27 cellular contexts compared by ENCODE assay signal in genomic region chr3:191068946-191069813, GRCh38.
A peak's percentile ranks its signal among the peaks of the same experiment; 100 is the strongest.
DNase-seq lines count a peak whose midpoint lies in the region; ATAC-seq, FAIRE-seq and TF ChIP-seq lines count a peak whose summit lies in the region.
"Had no signal": no experiment of that assay in that cellular context is flagged by ENCODE, and none has a peak within 500 bp of the region (broad histone marks: within the 10 kb centered on the region; RNA-seq: fewer than 3 reads in every experiment).

No MANE protein-coding gene starts in this region.

- TF ChIP-seq RAD21 in HepG2 (CRISPR knock-in tag; IDR thresholded peaks at IDR 0.05) (no peak), K562 (CRISPR knock-in tag; conservative IDR thresholded peaks at IDR 0.05 in 1 of 2, IDR thresholded peaks at IDR 0.05 in 1 of 2) (no peak)

- in situ Hi-C loops in HepG2 (cut with HindIII; ENCODE audit: extremely low pct_ligation_motif_present, low pct_unique_long_range_greater_than_20kb) (no loop called here), K562 (cut with MboI) (no loop called here)

- BruUV-seq in HepG2 (replicated peaks; lab: Mats Ljungman, UMichigan) (no TSS peak), K562 (replicated peaks; lab: Mats Ljungman, UMichigan) (no TSS peak)

- H3K9me3 ChIP-seq in HepG2 (ENCODE audit: low read length), result no peaks in the 10 kb centered on the region
- no peaks in the 10 kb centered on the region for H3K9me3 ChIP-seq in right lobe of liver
- H3K9me3 ChIP-seq in K562 (replicated peaks; ENCODE audit: control insufficient read depth, insufficient read depth, low read depth, low read length), result no peaks in the 10 kb centered on the region; the same call in 1 of the 2 replicates
- H3K9me3 ChIP-seq: ovary, spleen, testis had no signal

- TF ChIP-seq CTCF in HepG2 (CRISPR knock-in tag; IDR thresholded peaks at IDR 0.05) (no peak), right lobe of liver (IDR thresholded peaks at IDR 0.05) (no peak), K562 (IDR thresholded peaks at IDR 0.05 in 2 of 3, conservative IDR thresholded peaks at IDR 0.05 in 1 of 3; ENCODE audit: insufficient read depth in 2 of 3, low read depth in 1 of 3, low read length in 3 of 3) (no peak), fibroblast of the aortic adventitia (IDR thresholded peaks at IDR 0.05; ENCODE audit: insufficient read depth, low read length) (no peak)

- H3K9me1 ChIP-seq in K562 (ENCODE audit: control insufficient read depth, insufficient read depth, low read length), result no peaks in the 10 kb centered on the region

- TF ChIP-seq EP300 in HepG2 (IDR thresholded peaks at IDR 0.05; ENCODE audit: low read depth in 2 of 2, low read length in 2 of 2) (no peak), HepG2 (CRISPR knock-in tag; IDR thresholded peaks at IDR 0.05; ENCODE audit: borderline replicate concordance) (no peak), K562 (IDR thresholded peaks at IDR 0.05; ENCODE audit: low read length) (no peak)

- no peak for TF ChIP-seq POLR2A in HepG2 (IDR thresholded peaks at IDR 0.05; ENCODE audit: insufficient read depth in 1 of 2, low read depth in 2 of 2, low read length in 2 of 2)
- TF ChIP-seq POLR2A in right lobe of liver (IDR thresholded peaks at IDR 0.05), result no peak
- TF ChIP-seq POLR2A in K562 (conservative IDR thresholded peaks at IDR 0.05), result no peak

- H4K20me1 ChIP-seq in HepG2 (ENCODE audit: insufficient read depth, low read length) (no peaks in the 10 kb centered on the region), K562 (replicated peaks; ENCODE audit: control insufficient read depth, insufficient read depth, low read length) (no peaks in the 10 kb centered on the region)

- H3K4me3 ChIP-seq in HepG2 (replicated peaks in 1 of 3; ENCODE audit: insufficient read depth in 1 of 3, low read depth in 2 of 3, low read length in 3 of 3) (no peak overlapping the region), right lobe of liver (no peak overlapping the region), K562 (no peak overlapping the region), fibroblast of the aortic adventitia (ENCODE audit: low read depth, low read length) (no peak overlapping the region)
- H3K4me3 ChIP-seq: GM23338, ovary, spleen, testis had no signal

- H3K9ac ChIP-seq in HepG2 (ENCODE audit: insufficient read depth, low read depth, low read length) (no peak overlapping the region), K562 (ENCODE audit: insufficient read depth in 1 of 2, low read depth in 2 of 2, low read length in 2 of 2) (no peak overlapping the region)

- H3K27ac ChIP-seq in HepG2 (ENCODE audit: extremely low read length, insufficient read depth, low read length), result no peak overlapping the region
- H3K27ac ChIP-seq in right lobe of liver, result no peak overlapping the region
- H3K27ac ChIP-seq in K562 (ENCODE audit: extremely low read depth, low read depth, low read length), result no peak overlapping the region
- H3K27ac ChIP-seq: ovary, spleen, testis had no signal

- DNase-seq in HepG2 (ENCODE audit: low spot score) (no peak), right lobe of liver (no peak), K562 (ENCODE audit: extremely low read depth in 1 of 4, low spot score in 3 of 4) (no peak), fibroblast of the aortic adventitia (ENCODE audit: low read depth) (peak; percentile 63), T1000 (lab: John Stamatoyannopoulos, UW) (no peak), iPS-NIHi7 (ENCODE audit: extremely low spot score) (no peak)
- DNase-seq: activated CD4-positive, alpha-beta T cell treated with anti-CD3 and anti-CD28 coated beads for 48 hours; activated effector memory CD4-positive, alpha-beta T cell treated with Interleukin-2 at 50 U/mL for 16 hours; anterior cingulate cortex; Calu3; CD4-positive, CD25-positive, alpha-beta regulatory T cell; cortex of kidney; DMS79; effector memory CD4-positive, alpha-beta T cell; hippocampal formation; immature natural killer cell; NCI-H446 treated with DMSO at 0.1 percent for 48 hours; NCI-H82; ovary; spleen; stimulated activated CD4-positive, alpha-beta T cell treated with anti-CD3 and anti-CD28 coated beads, Interleukin-2, amount 100 ng/mL, for 24 hours; stimulated activated CD8-positive, alpha-beta memory T cell treated with anti-CD3 and anti-CD28 coated beads, Interleukin-4, amount 100 ng/mL, for 48 hours; testis had no signal

- FAIRE-seq in HepG2 (lab: Jason Lieb, UNC), result no peak
- FAIRE-seq in K562 (lab: Jason Lieb, UNC), result no peak

- H3K4me2 ChIP-seq in HepG2 (ENCODE audit: low read depth, low read length) (no peak overlapping the region), K562 (ENCODE audit: insufficient read depth, low read length) (no peak overlapping the region)
- H3K4me2 ChIP-seq: GM23338 had no signal

- H3K36me3 ChIP-seq in HepG2 (replicated peaks in 1 of 2; ENCODE audit: control insufficient read depth in 1 of 2, insufficient read depth in 2 of 2, low read length in 2 of 2) (no peaks in the 10 kb centered on the region), right lobe of liver (no peaks in the 10 kb centered on the region), K562 (ENCODE audit: control insufficient read depth, insufficient read depth, low read length) (no peaks in the 10 kb centered on the region)
- H3K36me3 ChIP-seq: ovary, spleen had no signal

- H3K4me1 ChIP-seq in HepG2 (ENCODE audit: insufficient read depth, low read length) (no peaks in the 10 kb centered on the region), right lobe of liver (no peaks in the 10 kb centered on the region), K562 (replicated peaks in 1 of 2; ENCODE audit: control insufficient read depth in 2 of 2, insufficient read depth in 2 of 2, low read length in 2 of 2) (no peaks in the 10 kb centered on the region)
- H3K4me1 ChIP-seq: spleen, testis had no signal

- no peaks in the 10 kb centered on the region; a peak in 1 of 5 replicates for H3K27me3 ChIP-seq in HepG2 (ENCODE audit: control insufficient read depth in 1 of 2, insufficient read depth in 2 of 2, low read length in 2 of 2)
- H3K27me3 ChIP-seq in right lobe of liver, result no peaks in the 10 kb centered on the region
- no peaks in the 10 kb centered on the region for H3K27me3 ChIP-seq in K562 (ENCODE audit: control insufficient read depth in 2 of 2, insufficient read depth in 2 of 2, low read length in 2 of 2)
- H3K27me3 ChIP-seq: ovary, spleen, testis had no signal

- CTCF ChIA-PET in HepG2 (lab: Yijun Ruan, JAX; ENCODE audit: low intra/inter-chr PET ratio, low total read pairs) (no interaction called here), K562 (lab: Yijun Ruan, JAX; ENCODE audit: low intra/inter-chr PET ratio) (no interaction called here)

- no peaks in the 10 kb centered on the region for H3K79me2 ChIP-seq in HepG2 (ENCODE audit: insufficient read depth, low read length)
- H3K79me2 ChIP-seq in K562 (ENCODE audit: control insufficient read depth, insufficient read depth, low read length), result no peaks in the 10 kb centered on the region

- H2AFZ ChIP-seq in HepG2 (ENCODE audit: low read length) (no peak overlapping the region), K562 (ENCODE audit: low read depth, low read length) (no peak overlapping the region)
- H2AFZ ChIP-seq: GM23338 had no signal

- intact Hi-C loops in HepG2 (cut with micrococcal nuclease; ENCODE audit: unreplicated experiment), result no loop called here
- intact Hi-C loops in right lobe of liver (cut with DNase I), result no loop called here
- intact Hi-C loops in K562 (cut with micrococcal nuclease), result no loop called here

- ATAC-seq in HepG2, result no peak
- ATAC-seq in right lobe of liver, result no peak
- no peak for ATAC-seq in K562
- no peak for ATAC-seq in GM18868 (IDR thresholded peaks at IDR 0.05; ENCODE audit: unreplicated experiment)
- no peak for ATAC-seq in GM19452 (IDR thresholded peaks at IDR 0.05; ENCODE audit: unreplicated experiment)
- ATAC-seq: esophagus mucosa, GM23338 had no signal

- 14% methylated on average over 5 of the region's 5 CpGs for WGBS in HepG2 (ENCODE audit: low lambda C conversion rate)
- WGBS in right lobe of liver (ENCODE audit: insufficient coverage, low coverage, low lambda C conversion rate, missing lambda C conversion rate), result 63% methylated on average over 5 of the region's 5 CpGs
- WGBS in K562 (ENCODE audit: insufficient coverage, low coverage, missing lambda C conversion rate), result 2% methylated on average over 5 of the region's 5 CpGs

- POLR2A ChIA-PET in HepG2 (lab: Yijun Ruan, JAX), result no interaction called here
- POLR2A ChIA-PET in K562 (lab: Yijun Ruan, JAX), result no interaction called here

TF ChIP-seq in HepG2, 621 proteins besides CTCF, POLR2A, EP300 and RAD21 (continues in another document):
- TF ChIP-seq MAFK (conservative IDR thresholded peaks at IDR 0.05 in 1 of 2, IDR thresholded peaks at IDR 0.05 in 1 of 2; ENCODE audit: low read length in 2 of 2) (peak; percentile 82 to 91), FOXO4 (CRISPR knock-in tag; conservative IDR thresholded peaks at IDR 0.05) (no peak), ZNF616 (CRISPR knock-in tag; IDR thresholded peaks at IDR 0.05; ENCODE audit: low read depth) (no peak), MAFF (IDR thresholded peaks at IDR 0.05; ENCODE audit: low read depth, low read length) (peak; percentile 81)

TF ChIP-seq in K562, 482 proteins besides CTCF, POLR2A, EP300 and RAD21 (continues in another document):
- TF ChIP-seq MAFK (IDR thresholded peaks at IDR 0.05; ENCODE audit: low read length) (0 out of 2 replicates have a peak, but pooled peaks have one; percentile 47), MAFG (tag; conservative IDR thresholded peaks at IDR 0.05) (0 out of 2 replicates have a peak, but pooled peaks have one; percentile 23), C11orf30 (IDR thresholded peaks at IDR 0.05; ENCODE audit: low read depth) (peak; percentile 48; the same call in 1 of the 2 replicates), MAFF (IDR thresholded peaks at IDR 0.05; ENCODE audit: low read length) (0 out of 2 replicates have a peak, but pooled peaks have one; percentile 4), NCOA1 (IDR thresholded peaks at IDR 0.05; ENCODE audit: low read depth) (no peak), ZNF316 (IDR thresholded peaks at IDR 0.05) (peak; percentile 37; the same call in 1 of the 2 replicates)

Comparison
In these comparisons a context has a peak if more than half of its experiments do, and no peak if none do; other contexts are left out.
1. Of the 241 proteins assayed by ChIP-seq in both HepG2 and K562: peak only in HepG2: none; only in K562: MAFG; in both: MAFF and MAFK; in neither: 236; mixed calls (peak in some experiments, not most) for 2.